18 cellular contexts compared by ENCODE assay signal in the genomic region with DNA sequence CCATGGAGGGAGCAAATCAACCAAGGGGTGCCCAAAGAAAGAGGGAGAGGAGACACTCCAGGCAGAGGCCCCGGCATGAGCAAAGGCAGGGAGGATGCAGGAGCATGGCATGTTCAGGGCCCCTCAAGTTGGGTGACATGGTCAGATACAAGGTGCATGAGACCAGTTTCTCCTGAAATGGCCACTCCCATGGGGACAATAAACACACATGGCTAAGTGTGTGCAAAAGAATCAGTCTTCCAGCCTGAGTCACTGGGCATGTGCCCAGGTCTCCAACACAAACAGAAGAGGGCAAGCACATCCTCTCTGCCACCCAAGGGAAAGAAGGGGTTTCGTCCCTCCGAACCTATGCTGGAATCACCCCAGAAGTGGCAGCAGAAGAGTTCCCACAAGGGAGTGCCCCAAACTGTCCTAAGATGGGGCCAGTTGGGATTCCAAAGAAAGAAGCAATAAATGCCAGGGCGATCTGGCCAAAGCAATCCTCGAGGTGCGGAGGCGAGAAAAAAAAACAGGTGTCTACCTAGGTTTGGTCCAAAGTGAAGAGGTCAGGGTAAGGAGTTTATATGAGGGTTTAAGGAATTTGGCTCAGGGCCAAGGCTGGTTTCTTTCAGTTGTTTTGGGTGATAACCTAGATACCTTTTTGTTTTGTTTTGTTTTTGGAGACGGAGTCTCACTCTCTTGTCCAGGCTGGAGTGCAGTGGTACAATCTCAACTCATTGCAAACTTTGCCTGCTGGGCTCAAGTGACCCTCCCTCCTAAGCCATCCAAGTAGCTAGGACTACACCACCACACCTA. TPM values are rescaled to one million over a fixed set of nuclear protein-coding genes. Genes with fewer than 3 reads are reported as not detected.
A peak's percentile ranks its signal among the peaks of the same experiment; 100 is the strongest.
DNase-seq lines count a peak whose midpoint lies in the region; ATAC-seq and TF ChIP-seq lines count a peak whose summit lies in the region.
"Had no signal": no experiment of that assay in that cellular context is flagged by ENCODE, and none has a peak within 500 bp of the region (broad histone marks: within the 10 kb centered on the region; RNA-seq: fewer than 3 reads in every experiment).

No MANE protein-coding gene starts in this region.

- H3K27ac Mint-ChIP-seq in stimulated activated effector memory CD8-positive, alpha-beta T cell treated with anti-CD3 and anti-CD28 coated beads, Interleukin-12 subunit alpha, Interleukin-12 subunit beta, amount 100 ng/mL, for 72 hours: peak overlapping the region; percentile 35
- H3K27ac Mint-ChIP-seq: activated naive CD4-positive, alpha-beta T cell treated with anti-CD3 and anti-CD28 coated beads for 36 hours had no signal

- peaks cover 25% of the 10 kb centered on the region for H3K36me3 Mint-ChIP-seq in stimulated activated effector memory CD8-positive, alpha-beta T cell treated with anti-CD3 and anti-CD28 coated beads, Interleukin-12 subunit alpha, Interleukin-12 subunit beta, amount 100 ng/mL, for 72 hours

- peak overlapping the region in 1 of 4 donors; percentile 33 for H3K27ac ChIP-seq in body of pancreas
- H3K27ac ChIP-seq: sigmoid colon had no signal

- peak; percentile 22 for DNase-seq in M059J (ENCODE audit: low read depth)
- DNase-seq in body of pancreas: peak in 2 of 4 donors; percentile 29 to 62
- no peak for DNase-seq in stimulated activated effector memory CD8-positive, alpha-beta T cell treated with anti-CD3 and anti-CD28 coated beads, Interleukin-12 subunit alpha, Interleukin-12 subunit beta, amount 100 ng/mL, for 72 hours (ENCODE audit: low spot score in 2 of 2)
- DNase-seq in GF-D8 (lab: John Stamatoyannopoulos, UW): no peak
- DNase-seq: activated naive CD4-positive, alpha-beta T cell treated with anti-CD3 and anti-CD28 coated beads for 36 hours; BE2C; cerebellar nuclear complex; effector CD4-positive, alpha-beta T cell; GDM1; KG1; mammary epithelial cell; naive B cell; NCI-H2081; sigmoid colon; stimulated activated CD4-positive, alpha-beta T cell treated with anti-CD3 and anti-CD28 coated beads, Interleukin-1b, Interleukin-23, amount 100 ng/mL, for 48 hours had no signal

- H3K4me3 Mint-ChIP-seq in stimulated activated effector memory CD8-positive, alpha-beta T cell treated with anti-CD3 and anti-CD28 coated beads, Interleukin-12 subunit alpha, Interleukin-12 subunit beta, amount 100 ng/mL, for 72 hours: no peak overlapping the region
- H3K4me3 Mint-ChIP-seq: activated naive CD4-positive, alpha-beta T cell treated with anti-CD3 and anti-CD28 coated beads for 36 hours; naive B cell had no signal

- no peaks in the 10 kb centered on the region for H3K27me3 ChIP-seq in body of pancreas
- H3K27me3 ChIP-seq: BE2C, sigmoid colon had no signal

- 76 to 83% methylated on average over 8 of the region's 8 CpGs for WGBS in body of pancreas, 2 donors

- no peak for TF ChIP-seq POLR2A in body of pancreas (IDR thresholded peaks at IDR 0.05)

- no peaks in the 10 kb centered on the region for H3K36me3 ChIP-seq in body of pancreas (replicated peaks in 1 of 2; ENCODE audit: insufficient read depth in 1 of 2, low read depth in 2 of 2)
- H3K36me3 ChIP-seq: BE2C had no signal

- no peaks in the 10 kb centered on the region for H3K9me3 Mint-ChIP-seq in stimulated activated effector memory CD8-positive, alpha-beta T cell treated with anti-CD3 and anti-CD28 coated beads, Interleukin-12 subunit alpha, Interleukin-12 subunit beta, amount 100 ng/mL, for 72 hours
- H3K9me3 Mint-ChIP-seq: activated naive CD4-positive, alpha-beta T cell treated with anti-CD3 and anti-CD28 coated beads for 36 hours; naive B cell had no signal

- no peaks in the 10 kb centered on the region for H3K9me3 ChIP-seq in body of pancreas
- H3K9me3 ChIP-seq: BE2C, sigmoid colon had no signal

- H3K4me1 Mint-ChIP-seq in stimulated activated effector memory CD8-positive, alpha-beta T cell treated with anti-CD3 and anti-CD28 coated beads, Interleukin-12 subunit alpha, Interleukin-12 subunit beta, amount 100 ng/mL, for 72 hours: peaks cover 22% of the 10 kb centered on the region

- intact Hi-C loops in body of pancreas (cut with DNase I): loop anchor here (10.0 kb wide), 1 partner anchor 176 kb away; no protein-coding TSS in a partner anchor

- no peak for TF ChIP-seq CTCF in body of pancreas (IDR thresholded peaks at IDR 0.05)

- ATAC-seq in body of pancreas: peak; percentile 33
- no peak for ATAC-seq in stimulated activated effector memory CD8-positive, alpha-beta T cell treated with anti-CD3 and anti-CD28 coated beads, Interleukin-12 subunit alpha, Interleukin-12 subunit beta, amount 100 ng/mL, for 72 hours
- ATAC-seq in HG03159 (IDR thresholded peaks at IDR 0.05; ENCODE audit: unreplicated experiment): no peak

- no peak overlapping the region for H3K4me3 ChIP-seq in body of pancreas
- H3K4me3 ChIP-seq: sigmoid colon had no signal

- peaks cover 45% of the 10 kb centered on the region for H3K4me1 ChIP-seq in body of pancreas
- H3K4me1 ChIP-seq: BE2C had no signal

RNA-seq across cellular contexts. Expression of a gene that starts 13.2 kb away (rescaled TPM):
- 5.0 and 10.1 TPM in 2 replicates for total RNA-seq in M059J (2014; rRNA removed; shearing (Covaris generic))
- 10 to 100 TPM; 12.9 to 21.5 TPM for total RNA-seq in body of pancreas

RNA-seq across cellular contexts. Expression of a gene that starts 15.8 kb away (rescaled TPM):
- 12.1 and 17.6 TPM in 2 replicates for total RNA-seq in M059J (2014; rRNA removed; shearing (Covaris generic))
- 10 to 100 TPM; 11.9 to 12.5 TPM for total RNA-seq in body of pancreas

RNA-seq across cellular contexts. Expression of a gene that starts 34.9 kb away (rescaled TPM):
- total RNA-seq in M059J (2014; rRNA removed; shearing (Covaris generic)): not detected in 2 replicates
- 1,000 to 10,000 TPM in 1 of 2 donors, 100 to 1,000 TPM in 1; 333 to 1,481 TPM for total RNA-seq in body of pancreas
- total RNA-seq: activated naive CD4-positive, alpha-beta T cell treated with anti-CD3 and anti-CD28 coated beads for 36 hours; mammary epithelial cell; NCI-H460; osteocyte; sigmoid colon had no signal

RNA-seq across cellular contexts. Expression of a gene that starts 54.3 kb away (rescaled TPM):
- total RNA-seq in M059J (2014; rRNA removed; shearing (Covaris generic)): not detected in 2 replicates
- over 10,000 TPM in 1 of 2 donors, 1,000 to 10,000 TPM in 1; 4,384 to 21,046 TPM for total RNA-seq in body of pancreas
- total RNA-seq: activated naive CD4-positive, alpha-beta T cell treated with anti-CD3 and anti-CD28 coated beads for 36 hours; mammary epithelial cell; NCI-H460; osteocyte; sigmoid colon had no signal

Comparison
In these comparisons a context has a peak if more than half of its experiments do, and no peak if none do; other contexts are left out.
1. RNA of a gene that starts 34.9 kb away (total RNA-seq): 333 to 1,481 TPM in body of pancreas; not detected in M059J; every median in the first group is over 100 times any median in the second.